ENCODE assay signal across 10 cellular contexts in genomic region chr9:9998491-9999287, GRCh38.
A peak's percentile ranks its signal among the peaks of the same experiment; 100 is the strongest.
DNase-seq lines count a peak whose midpoint lies in the region; ATAC-seq and TF ChIP-seq lines count a peak whose summit lies in the region.
"Had no signal": no experiment of that assay in that cellular context is flagged by ENCODE, and none has a peak within 500 bp of the region (broad histone marks: within the 10 kb centered on the region; RNA-seq: fewer than 3 reads in every experiment).

No MANE protein-coding gene starts in this region.

- dilution Hi-C loops in mammary epithelial cell (cut with HindIII; ENCODE audit: low sequenced_read_pairs), result no loop called here

- H3K27me3 ChIP-seq in mammary epithelial cell (ENCODE audit: insufficient read depth, low read length) (no peaks in the 10 kb centered on the region), body of pancreas (no peaks in the 10 kb centered on the region)
- H3K27me3 ChIP-seq: neutrophil had no signal

- TF ChIP-seq POLR2A in body of pancreas (IDR thresholded peaks at IDR 0.05), result no peak

- no peak overlapping the region for H2AFZ ChIP-seq in mammary epithelial cell (ENCODE audit: low read depth, low read length)

- in situ Hi-C loops in mammary epithelial cell (cut with MboI; ENCODE audit: low sequenced_read_pairs in 2 of 2), result no loop called here

- no peaks in the 10 kb centered on the region for H3K9me3 ChIP-seq in mammary epithelial cell (replicated peaks; ENCODE audit: insufficient read depth, low read length)
- H3K9me3 ChIP-seq in body of pancreas, result no peaks in the 10 kb centered on the region
- H3K9me3 ChIP-seq: neutrophil had no signal

- H3K4me2 ChIP-seq in mammary epithelial cell (ENCODE audit: insufficient read depth, low read depth, low read length), result no peak overlapping the region

- WGBS in mammary epithelial cell (ENCODE audit: low coverage, missing lambda C conversion rate), result 62% methylated on average over 7 of the region's 8 CpGs
- WGBS in body of pancreas, 2 donors, result 48 to 56% methylated on average over 8 of the region's 8 CpGs

- no peaks in the 10 kb centered on the region for H3K79me2 ChIP-seq in mammary epithelial cell (ENCODE audit: insufficient read depth, low read length)

- ATAC-seq in left ventricle myocardium superior (peak; percentile 36), Right ventricle myocardium inferior (no peak), body of pancreas (no peak), HG03439 (IDR thresholded peaks at IDR 0.05; ENCODE audit: unreplicated experiment) (no peak), HG02623 (IDR thresholded peaks at IDR 0.05; ENCODE audit: unreplicated experiment) (no peak)

- H4K20me1 ChIP-seq in mammary epithelial cell (ENCODE audit: insufficient read depth, low read length), result no peaks in the 10 kb centered on the region

- no peak overlapping the region for H3K4me3 ChIP-seq in mammary epithelial cell (replicated peaks in 1 of 3; ENCODE audit: insufficient read depth in 1 of 3, low read depth in 2 of 3, low read length in 3 of 3)
- H3K4me3 ChIP-seq in body of pancreas, result no peak overlapping the region

- BruUV-seq in mammary epithelial cell (replicated peaks; lab: Mats Ljungman, UMichigan), result no TSS peak

- no peaks in the 10 kb centered on the region for H3K36me3 ChIP-seq in mammary epithelial cell (ENCODE audit: insufficient read depth, low read length)
- H3K36me3 ChIP-seq in body of pancreas (replicated peaks in 1 of 2; ENCODE audit: insufficient read depth in 1 of 2, low read depth in 2 of 2), result no peaks in the 10 kb centered on the region
- H3K36me3 ChIP-seq: neutrophil had no signal

- H3K4me1 ChIP-seq in mammary epithelial cell (ENCODE audit: insufficient read depth, low read length) (no peaks in the 10 kb centered on the region), body of pancreas (no peaks in the 10 kb centered on the region)

- DNase-seq in left ventricle myocardium superior, result no peak
- no peak for DNase-seq in Right ventricle myocardium inferior (ENCODE audit: missing footprints)
- peak; percentile 8 for DNase-seq in LoVo (ENCODE audit: low spot score)
- DNase-seq in mammary epithelial cell, result peak; percentile 9
- DNase-seq in body of pancreas, result no peak
- no peak for DNase-seq in effector CD8-positive, alpha-beta T cell (lab: John Stamatoyannopoulos, UW)
- DNase-seq: NCI-H1694 treated with DMSO at 0.1 percent for 48 hours had no signal

- TF ChIP-seq CTCF in mammary epithelial cell (conservative IDR thresholded peaks at IDR 0.05 in 1 of 2, IDR thresholded peaks at IDR 0.05 in 1 of 2; ENCODE audit: extremely low read depth in 1 of 2, insufficient read depth in 1 of 2, low read depth in 1 of 2, low read length in 2 of 2), result peak; percentile 48 to 58
- peak in 1 of 7 experiments; percentile 4 for TF ChIP-seq CTCF in body of pancreas (IDR thresholded peaks at IDR 0.05)

- no peak overlapping the region for H3K9ac ChIP-seq in mammary epithelial cell (ENCODE audit: insufficient read depth, low read length)

- no peak overlapping the region for H3K27ac ChIP-seq in mammary epithelial cell (ENCODE audit: insufficient read depth, low read depth, low read length)
- no peak overlapping the region for H3K27ac ChIP-seq in body of pancreas
- H3K27ac ChIP-seq: neutrophil had no signal

- intact Hi-C loops in left ventricle myocardium superior (cut with micrococcal nuclease) (no loop called here), Right ventricle myocardium inferior (cut with DNase I) (no loop called here), mammary epithelial cell (cut with micrococcal nuclease) (no loop called here), body of pancreas (cut with DNase I) (no loop called here)

- CTCF ChIA-PET in mammary epithelial cell (lab: Charles Lee; ENCODE audit: low non-redundant PET), result no interaction called here

Comparison
In these comparisons a context has a peak if more than half of its experiments do, and no peak if none do; other contexts are left out.
1. DNase-seq: peak in LoVo (single experiment) and mammary epithelial cell (single experiment); none in left ventricle myocardium superior (single experiment), Right ventricle myocardium inferior (single experiment), body of pancreas (0 of 4) and effector CD8-positive, alpha-beta T cell (single experiment).